Comparison of ENCODE assay signal across 1 cellular context in the genomic region with DNA sequence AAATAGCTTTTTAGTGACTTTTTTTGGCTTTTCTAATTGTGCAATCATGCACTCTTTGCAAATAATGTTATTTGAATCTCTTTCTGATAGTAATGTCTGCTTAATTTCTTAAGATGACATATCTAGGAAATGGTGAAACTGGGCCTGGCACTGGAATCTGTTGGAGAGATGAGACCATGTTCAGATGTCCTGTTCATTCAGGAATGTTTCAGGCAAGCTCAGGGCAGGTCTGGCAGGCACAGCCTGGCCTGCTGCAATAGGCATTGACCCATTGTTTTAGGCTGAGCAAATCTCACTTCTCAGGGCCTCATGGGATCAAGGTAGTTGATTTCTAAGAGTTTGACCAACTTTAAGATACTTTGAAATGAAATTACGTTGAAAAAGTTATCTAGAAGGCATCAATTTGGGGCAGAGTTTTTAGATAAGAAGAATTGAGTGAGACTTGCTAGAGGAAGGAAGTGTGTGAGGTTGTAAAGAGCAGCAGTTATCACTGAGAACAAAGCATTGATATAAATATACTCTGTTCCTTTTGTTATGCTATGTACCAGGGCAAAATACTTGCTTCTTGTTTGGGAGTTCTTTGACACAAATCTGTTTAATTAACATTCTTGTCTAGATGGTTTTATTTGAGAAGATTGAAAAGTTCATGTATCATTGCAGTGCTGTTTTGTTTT.
TF ChIP-seq lines count a peak whose summit lies in the region.

No MANE protein-coding gene starts in this region.

TF ChIP-seq in GM23338, 12 proteins besides CTCF, POLR2A, EP300 and RAD21 (continued from another document):
- TF ChIP-seq ZNF462 (CRISPR knock-in tag; IDR thresholded peaks at IDR 0.05): no peak
- TF ChIP-seq JUNB (IDR thresholded peaks at IDR 0.05; ENCODE audit: unreplicated experiment): no peak
- TF ChIP-seq EZH2phosphoT487 (IDR thresholded peaks at IDR 0.05; ENCODE audit: unreplicated experiment): no peak
- no peak for TF ChIP-seq POLR2AphosphoS5 (IDR thresholded peaks at IDR 0.05; ENCODE audit: low read depth)
- no peak for TF ChIP-seq CREB1 (CRISPR knock-in tag; IDR thresholded peaks at IDR 0.05; ENCODE audit: low read depth)
- no peak for TF ChIP-seq STAT1 (IDR thresholded peaks at IDR 0.05; ENCODE audit: unreplicated experiment)
- TF ChIP-seq, protein P1, sequence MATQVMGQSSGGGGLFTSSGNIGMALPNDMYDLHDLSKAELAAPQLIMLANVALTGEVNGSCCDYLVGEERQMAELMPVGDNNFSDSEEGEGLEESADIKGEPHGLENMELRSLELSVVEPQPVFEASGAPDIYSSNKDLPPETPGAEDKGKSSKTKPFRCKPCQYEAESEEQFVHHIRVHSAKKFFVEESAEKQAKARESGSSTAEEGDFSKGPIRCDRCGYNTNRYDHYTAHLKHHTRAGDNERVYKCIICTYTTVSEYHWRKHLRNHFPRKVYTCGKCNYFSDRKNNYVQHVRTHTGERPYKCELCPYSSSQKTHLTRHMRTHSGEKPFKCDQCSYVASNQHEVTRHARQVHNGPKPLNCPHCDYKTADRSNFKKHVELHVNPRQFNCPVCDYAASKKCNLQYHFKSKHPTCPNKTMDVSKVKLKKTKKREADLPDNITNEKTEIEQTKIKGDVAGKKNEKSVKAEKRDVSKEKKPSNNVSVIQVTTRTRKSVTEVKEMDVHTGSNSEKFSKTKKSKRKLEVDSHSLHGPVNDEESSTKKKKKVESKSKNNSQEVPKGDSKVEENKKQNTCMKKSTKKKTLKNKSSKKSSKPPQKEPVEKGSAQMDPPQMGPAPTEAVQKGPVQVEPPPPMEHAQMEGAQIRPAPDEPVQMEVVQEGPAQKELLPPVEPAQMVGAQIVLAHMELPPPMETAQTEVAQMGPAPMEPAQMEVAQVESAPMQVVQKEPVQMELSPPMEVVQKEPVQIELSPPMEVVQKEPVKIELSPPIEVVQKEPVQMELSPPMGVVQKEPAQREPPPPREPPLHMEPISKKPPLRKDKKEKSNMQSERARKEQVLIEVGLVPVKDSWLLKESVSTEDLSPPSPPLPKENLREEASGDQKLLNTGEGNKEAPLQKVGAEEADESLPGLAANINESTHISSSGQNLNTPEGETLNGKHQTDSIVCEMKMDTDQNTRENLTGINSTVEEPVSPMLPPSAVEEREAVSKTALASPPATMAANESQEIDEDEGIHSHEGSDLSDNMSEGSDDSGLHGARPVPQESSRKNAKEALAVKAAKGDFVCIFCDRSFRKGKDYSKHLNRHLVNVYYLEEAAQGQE (IDR thresholded peaks at IDR 0.05; ENCODE audit: unreplicated experiment): no peak
